In genomic region chr6:98787961-98788360, GRCh38 we compare ENCODE assay signal across 22 cellular contexts. TPM values are rescaled to one million over a fixed set of nuclear protein-coding genes. Genes with fewer than 3 reads are reported as not detected.
A peak's percentile ranks its signal among the peaks of the same experiment; 100 is the strongest.
DNase-seq lines count a peak whose midpoint lies in the region; ATAC-seq and TF ChIP-seq lines count a peak whose summit lies in the region.
"Had no signal": no experiment of that assay in that cellular context is flagged by ENCODE, and none has a peak within 500 bp of the region (broad histone marks: within the 10 kb centered on the region; RNA-seq: fewer than 3 reads in every experiment).

No MANE protein-coding gene starts in this region.

- peaks cover 25% of the 10 kb centered on the region for H3K4me1 ChIP-seq in HUES64 (ENCODE audit: insufficient read depth, low read length)
- H3K4me1 ChIP-seq in hepatocyte (ENCODE audit: insufficient read depth): no peaks in the 10 kb centered on the region
- H3K4me1 ChIP-seq: BLaER1, body of pancreas, gastroesophageal sphincter, tibial artery had no signal

- no peaks in the 10 kb centered on the region for H4K20me1 ChIP-seq in hepatocyte (ENCODE audit: insufficient read depth, poor library complexity, severe bottlenecking)
- H4K20me1 ChIP-seq: BLaER1 had no signal

- H2AFZ ChIP-seq in hepatocyte: no peak overlapping the region

- 48% methylated on average over 15 of the region's 15 CpGs for whole genome bisulfite sequencing in HUES64
- WGBS in hepatocyte (ENCODE audit: low lambda C conversion rate, missing lambda C conversion rate): 45% methylated on average over 15 of the region's 15 CpGs

- H3K4me3 ChIP-seq in HUES64 (ENCODE audit: low read length) (no peak overlapping the region), hepatocyte (no peak overlapping the region)
- H3K4me3 ChIP-seq: BLaER1, body of pancreas, gastroesophageal sphincter, tibial artery had no signal

- H3K9ac ChIP-seq in HUES64 (ENCODE audit: low read depth, low read length): no peak overlapping the region
- H3K9ac ChIP-seq: BLaER1 had no signal

- no peaks in the 10 kb centered on the region for H3K9me2 ChIP-seq in hepatocyte (replicated peaks; ENCODE audit: insufficient read depth)

- no peak for TF ChIP-seq CTCF in hepatocyte (IDR thresholded peaks at IDR 0.05; ENCODE audit: poor library complexity)

- H3K4me2 ChIP-seq in hepatocyte: peak overlapping the region; percentile 59
- H3K4me2 ChIP-seq: BLaER1 had no signal

- no peak for ATAC-seq in GM19463 (IDR thresholded peaks at IDR 0.05; ENCODE audit: unreplicated experiment)
- no peak for ATAC-seq in HG03196 (IDR thresholded peaks at IDR 0.05; ENCODE audit: unreplicated experiment)
- ATAC-seq: activated naive CD4-positive, alpha-beta T cell treated with anti-CD3 and anti-CD28 coated beads, Interleukin-2, amount 50 U/mL, for 72 hours; body of pancreas; gastroesophageal sphincter; natural killer cell treated with Interleukin-12 subunit alpha and Interleukin-12 subunit beta and Interleukin-15 and Interleukin-18, amount 100 ng/mL, for 72 hours; stimulated activated memory B cell treated with anti-CD40 and anti-IgM and Interleukin-4, amounts not matched to agents 10 μg/mL and 1 μg/mL and 100 μg/mL, for 72 hours had no signal

- no peaks in the 10 kb centered on the region for H3K79me2 ChIP-seq in hepatocyte

- H3K36me3 ChIP-seq in HUES64 (ENCODE audit: insufficient read depth, low read length): no peaks in the 10 kb centered on the region
- no peaks in the 10 kb centered on the region for H3K36me3 ChIP-seq in hepatocyte (replicated peaks; ENCODE audit: insufficient read depth, low read depth)
- H3K36me3 ChIP-seq: BLaER1, gastroesophageal sphincter, tibial artery had no signal

- H3K27me3 ChIP-seq in HUES64 (ENCODE audit: insufficient read depth, low read length) (no peaks in the 10 kb centered on the region), hepatocyte (peaks cover 5% of the 10 kb centered on the region)
- H3K27me3 ChIP-seq: BLaER1 had no signal

- H3K9me3 ChIP-seq in HUES64 (ENCODE audit: insufficient read depth, low read depth, low read length) (no peaks in the 10 kb centered on the region), hepatocyte (ENCODE audit: low read depth) (no peaks in the 10 kb centered on the region)
- H3K9me3 ChIP-seq: BLaER1, body of pancreas, gastroesophageal sphincter, tibial artery had no signal

- DNase-seq in RPMI7951 (ENCODE audit: low read depth) (peak; percentile 31), hepatocyte (ENCODE audit: low spot score) (peak; percentile 4), pons (ENCODE audit: low spot score) (peak; percentile 9), epidermal melanocyte (ENCODE audit: insufficient read length, low spot score) (no peak), KG1 (lab: John Stamatoyannopoulos, UW) (no peak)
- DNase-seq: body of pancreas, mammary epithelial cell, NCI-H146, NCI-H524, SIG-M5, tibial artery had no signal

- H3K27ac ChIP-seq in HUES64 (ENCODE audit: low read depth, low read length) (peak overlapping the region; percentile 50; the same call in 1 of the 2 replicates), hepatocyte (no peak overlapping the region)
- H3K27ac ChIP-seq: BLaER1, body of pancreas, gastroesophageal sphincter, tibial artery had no signal

RNA-seq across cellular contexts. Expression of gene POU3F2, which starts 46.4 kb away (rescaled TPM):
- 7.3 TPM for polyA plus RNA-seq in HUES64 (2013, experiment 1 of 2)
- 16.2 TPM for polyA plus RNA-seq in HUES64 (2013, experiment 2 of 2)
- total RNA-seq in RPMI7951 (2014; rRNA removed; shearing (Covaris generic)): 0.29 and 0.36 TPM in 2 replicates
- 0.08 and 0.13 TPM in 2 replicates for total RNA-seq in hepatocyte
- polyA plus RNA-seq in hepatocyte: not detected in 2 replicates
- total RNA-seq: activated naive CD4-positive, alpha-beta T cell treated with anti-CD3 and anti-CD28 coated beads, Interleukin-2, amount 50 U/mL, for 72 hours; body of pancreas; mammary epithelial cell; natural killer cell treated with Interleukin-12 subunit alpha and Interleukin-12 subunit beta and Interleukin-15 and Interleukin-18, amount 100 ng/mL, for 72 hours; OCI-LY7; renal cortical epithelial cell had no signal
- polyA plus RNA-seq: esophagus, mammary epithelial cell had no signal

Comparison
In these comparisons a context has a peak if more than half of its experiments do, and no peak if none do; other contexts are left out.
1. DNase-seq: peak in RPMI7951 (single experiment), hepatocyte (single experiment) and pons (single experiment); none in epidermal melanocyte (single experiment) and KG1 (single experiment).